ENCODE assay signal across 23 cellular contexts in genomic region chr18:80097201-80097600, GRCh38. TPM values are rescaled to one million over a fixed set of nuclear protein-coding genes. Genes with fewer than 3 reads are reported as not detected.
DNase-seq lines count a peak whose midpoint lies in the region; ATAC-seq and TF ChIP-seq lines count a peak whose summit lies in the region.
"Had no signal": no experiment of that assay in that cellular context is flagged by ENCODE, and none has a peak within 500 bp of the region (broad histone marks: within the 10 kb centered on the region; RNA-seq: fewer than 3 reads in every experiment).

No MANE protein-coding gene starts in this region.

- H3K27me3 ChIP-seq in esophagus muscularis mucosa (no peaks in the 10 kb centered on the region), breast epithelium (no peaks in the 10 kb centered on the region)
- H3K27me3 ChIP-seq: BE2C, BLaER1 had no signal

- H3K4me3 ChIP-seq in esophagus muscularis mucosa = no peak overlapping the region
- H3K4me3 ChIP-seq in breast epithelium = no peak overlapping the region
- H3K4me3 ChIP-seq: BLaER1, GM12878 had no signal

- WGBS in esophagus muscularis mucosa = 72% methylated on average over 9 of the region's 9 CpGs

- H3K9me3 ChIP-seq in esophagus muscularis mucosa (no peaks in the 10 kb centered on the region), breast epithelium (no peaks in the 10 kb centered on the region)
- H3K9me3 ChIP-seq: BE2C had no signal

- TF ChIP-seq CTCF in esophagus muscularis mucosa (IDR thresholded peaks at IDR 0.05) (no peak), breast epithelium (IDR thresholded peaks at IDR 0.05) (no peak)

- peaks cover 0 to 4% of the 10 kb centered on the region in 2 donors for H3K36me3 Mint-ChIP-seq in activated naive CD4-positive, alpha-beta T cell treated with anti-CD3 and anti-CD28 coated beads, Interleukin-2, amount 50 U/mL, for 72 hours
- H3K36me3 Mint-ChIP-seq: CD14-positive monocyte; CD4-positive, alpha-beta memory T cell; CD4-positive, CD25-positive, alpha-beta regulatory T cell had no signal

- H3K4me1 ChIP-seq in esophagus muscularis mucosa = no peaks in the 10 kb centered on the region
- no peaks in the 10 kb centered on the region for H3K4me1 ChIP-seq in breast epithelium
- H3K4me1 ChIP-seq: BE2C, BLaER1 had no signal

- H3K36me3 ChIP-seq in esophagus muscularis mucosa (peaks cover 0 to 4% (median 0%) of the 10 kb centered on the region in 4 donors), breast epithelium (no peaks in the 10 kb centered on the region)
- H3K36me3 ChIP-seq: BE2C, BLaER1 had no signal

- DNase-seq in esophagus muscularis mucosa (ENCODE audit: extremely low spot score) = peak; percentile 53
- DNase-seq in mucosa of gallbladder (ENCODE audit: low spot score) = peak; percentile 2
- no peak for DNase-seq in NCI-H2081 (lab: John Stamatoyannopoulos, UW)
- DNase-seq in breast epithelium (ENCODE audit: low spot score in 2 of 2) = no peak
- DNase-seq in activated naive CD4-positive, alpha-beta T cell treated with anti-CD3 and anti-CD28 coated beads, Interleukin-2, amount 50 U/mL, for 72 hours (ENCODE audit: low spot score in 2 of 2) = no peak
- DNase-seq: 8988T; ACHN; BE2C; C1 segment of cervical spinal cord; CD4-positive, alpha-beta memory T cell; CD4-positive, CD25-positive, alpha-beta regulatory T cell; CD8-positive, alpha-beta memory T cell; COR-L47; DMS 273 treated with DMSO at 0.1 percent for 48 hours; DMS153; DMS53; DMS79; DND-41; EL; GDM1 had no signal

- intact Hi-C loops in esophagus muscularis mucosa (cut with DNase I) = no loop called here
- intact Hi-C loops in breast epithelium (cut with DNase I; ENCODE audit: low total_unique reads) = loop anchor here (10.0 kb wide), 1 partner anchor 52 kb away; no protein-coding TSS in a partner anchor

- H3K9me3 Mint-ChIP-seq in activated naive CD4-positive, alpha-beta T cell treated with anti-CD3 and anti-CD28 coated beads, Interleukin-2, amount 50 U/mL, for 72 hours = peaks cover 4 to 10% of the 10 kb centered on the region in 2 donors

- no peak for ATAC-seq in activated naive CD4-positive, alpha-beta T cell treated with anti-CD3 and anti-CD28 coated beads, Interleukin-2, amount 50 U/mL, for 72 hours
- ATAC-seq: GM12878 had no signal

- H3K27ac ChIP-seq in esophagus muscularis mucosa (replicated peaks in 1 of 4) (no peak overlapping the region), breast epithelium (no peak overlapping the region)
- H3K27ac ChIP-seq: BLaER1 had no signal

- TF ChIP-seq EP300 in esophagus muscularis mucosa (IDR thresholded peaks at IDR 0.05) = no peak

- no peak overlapping the region for H3K27ac Mint-ChIP-seq in activated naive CD4-positive, alpha-beta T cell treated with anti-CD3 and anti-CD28 coated beads, Interleukin-2, amount 50 U/mL, for 72 hours
- H3K27ac Mint-ChIP-seq: CD14-positive monocyte; CD4-positive, alpha-beta memory T cell; CD4-positive, CD25-positive, alpha-beta regulatory T cell had no signal

- TF ChIP-seq POLR2A in esophagus muscularis mucosa (IDR thresholded peaks at IDR 0.05; ENCODE audit: low read depth) (no peak), breast epithelium (IDR thresholded peaks at IDR 0.05) (no peak)

RNA-seq across cellular contexts. Expression of gene ADNP2, which starts 11.9 kb away (rescaled TPM):
- total RNA-seq in esophagus muscularis mucosa (10 to 100 TPM; 17.1 to 18.9 (median 17.3) TPM), mucosa of gallbladder (16.2 TPM), breast epithelium (10 to 100 TPM; 15.7 to 20.3 (median 20.1) TPM)
- total RNA-seq in activated naive CD4-positive, alpha-beta T cell treated with anti-CD3 and anti-CD28 coated beads, Interleukin-2, amount 50 U/mL, for 72 hours = 10 to 100 TPM; 27.6 to 37.3 TPM

Comparison
In these comparisons a context has a peak if more than half of its experiments do, and no peak if none do; other contexts are left out.
1. DNase-seq: peak in esophagus muscularis mucosa (single experiment) and mucosa of gallbladder (single experiment); none in NCI-H2081 (0 of 2), breast epithelium (0 of 2) and activated naive CD4-positive, alpha-beta T cell treated with anti-CD3 and anti-CD28 coated beads, Interleukin-2, amount 50 U/mL, for 72 hours (0 of 2).